8 cellular contexts compared by ENCODE assay signal in the genomic region with DNA sequence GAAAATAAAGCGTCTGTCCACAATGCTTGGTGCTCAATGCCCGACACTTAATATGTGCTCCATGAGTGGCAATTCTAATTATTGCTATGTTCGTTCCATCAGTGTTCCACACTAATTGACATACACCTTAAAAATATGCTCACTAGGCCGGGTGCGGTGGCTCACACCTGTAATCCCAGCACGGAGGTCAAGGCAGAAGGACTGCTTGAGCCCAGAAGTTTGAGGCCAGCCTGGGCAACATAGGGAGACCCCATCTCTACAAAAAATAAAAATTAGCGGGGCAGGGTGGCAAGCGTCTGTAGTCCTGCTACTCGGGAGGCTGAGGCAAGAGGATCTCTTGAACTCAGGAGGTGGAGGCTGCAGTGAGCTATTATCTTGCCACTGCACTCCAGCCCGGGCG. TPM values are rescaled to one million over a fixed set of nuclear protein-coding genes. Genes with fewer than 3 reads are reported as not detected.
DNase-seq lines count a peak whose midpoint lies in the region; ATAC-seq, FAIRE-seq and TF ChIP-seq lines count a peak whose summit lies in the region.

No MANE protein-coding gene starts in this region.

- peak in 1 of 3 donors; percentile 45 for DNase-seq in Peyer's patch
- no peak for DNase-seq in epithelial cell of esophagus (ENCODE audit: low read depth)
- no peak for DNase-seq in psoas muscle
- DNase-seq in GM12892 (ENCODE audit: insufficient read length): no peak
- no peak for DNase-seq in NCI-H446 (lab: John Stamatoyannopoulos, UW)
- no peak for DNase-seq in mucosa of gallbladder (ENCODE audit: low spot score)
- no peak for DNase-seq in NCI-H2171 treated with DMSO at 0.1 percent for 48 hours (lab: John Stamatoyannopoulos, UW)

- WGBS in psoas muscle, 3 donors: 85 to 93% (median 87%) methylated on average over 11 of the region's 11 CpGs

- no peaks in the 10 kb centered on the region for H3K9me3 ChIP-seq in DOHH2 (ENCODE audit: control insufficient read depth, insufficient read depth, low read length)
- H3K9me3 ChIP-seq in Peyer's patch: no peaks in the 10 kb centered on the region
- no peaks in the 10 kb centered on the region for H3K9me3 ChIP-seq in psoas muscle

- TF ChIP-seq CTCF in DOHH2 (IDR thresholded peaks at IDR 0.05; ENCODE audit: low read depth, low read length, poor library complexity, severe bottlenecking): no peak
- no peak for TF ChIP-seq CTCF in Peyer's patch (IDR thresholded peaks at IDR 0.05)
- no peak for TF ChIP-seq CTCF in epithelial cell of esophagus (IDR thresholded peaks at IDR 0.05; ENCODE audit: insufficient read depth, low read depth, low read length, missing control alignments)
- no peak for TF ChIP-seq CTCF in psoas muscle (IDR thresholded peaks at IDR 0.05)

- H3K4me1 ChIP-seq in DOHH2 (ENCODE audit: control insufficient read depth, low read length): peaks cover 32% of the 10 kb centered on the region
- peaks cover 0 to 20% (median 2%) of the 10 kb centered on the region in 4 donors for H3K4me1 ChIP-seq in Peyer's patch
- H3K4me1 ChIP-seq in psoas muscle: peaks cover 14% of the 10 kb centered on the region

- H3K4me3 ChIP-seq in DOHH2 (ENCODE audit: low read length) (peak overlapping the region; percentile 100), Peyer's patch (peak overlapping the region; percentile 89 to 99 (median 94)), epithelial cell of esophagus (ENCODE audit: low read length) (peak overlapping the region; percentile 55), psoas muscle (peak overlapping the region; percentile 87)

- no peaks in the 10 kb centered on the region for H3F3A ChIP-seq in DOHH2 (ENCODE audit: control insufficient read depth, insufficient read depth)

- no peak for FAIRE-seq in GM12892 (lab: Jason Lieb, UNC)

- H3K36me3 ChIP-seq in DOHH2 (ENCODE audit: control insufficient read depth, low read length) (peaks cover 4% of the 10 kb centered on the region; the same call in 1 of the 2 replicates), Peyer's patch (no peaks in the 10 kb centered on the region), psoas muscle (ENCODE audit: insufficient read depth in 1 of 2, low read depth in 1 of 2) (no peaks in the 10 kb centered on the region)

- H3K27ac ChIP-seq in DOHH2 (ENCODE audit: low read depth, low read length) (no peak overlapping the region; the same call in 1 of the 2 replicates), Peyer's patch (peak overlapping the region in 3 of 4 donors; percentile 85 to 94 (median 91)), psoas muscle (peak overlapping the region; percentile 92)

- H3K4me2 ChIP-seq in DOHH2 (ENCODE audit: low read length): peak overlapping the region; percentile 99

- peaks cover 40% of the 10 kb centered on the region for H3K79me2 ChIP-seq in DOHH2 (ENCODE audit: control insufficient read depth, low read length)

- H4K20me1 ChIP-seq in DOHH2 (ENCODE audit: control insufficient read depth, insufficient read depth, low read depth, low read length): peaks cover 11% of the 10 kb centered on the region

- TF ChIP-seq POLR2A in Peyer's patch (IDR thresholded peaks at IDR 0.05) (no peak), GM12892 (IDR thresholded peaks at IDR 0.05; ENCODE audit: low read depth, low read length) (no peak)

- no peak for ATAC-seq in psoas muscle

- H3K9me2 ChIP-seq in DOHH2 (replicated peaks; ENCODE audit: control insufficient read depth, low read length): no peaks in the 10 kb centered on the region

- intact Hi-C loops in psoas muscle (cut with DNase I): loop anchor here (5.0 to 10.0 kb wide), 2 partner anchors 101 to 438 kb away; no protein-coding TSS in a partner anchor

- H3K27me3 ChIP-seq in DOHH2 (ENCODE audit: control insufficient read depth, low read length) (no peaks in the 10 kb centered on the region), Peyer's patch (no peaks in the 10 kb centered on the region), psoas muscle (ENCODE audit: insufficient read depth in 3 of 3, low read length in 2 of 3) (no peaks in the 10 kb centered on the region)

RNA-seq across cellular contexts. Expression of a gene that starts 0.6 kb away (rescaled TPM):
- 100 to 1,000 TPM in 1 of 4 donors, 10 to 100 TPM in 3; 49.9 to 118 (median 87.3) TPM for total RNA-seq in Peyer's patch
- total RNA-seq in psoas muscle: 10 to 100 TPM; 14.6 to 22.8 (median 18.4) TPM
- 10 to 100 TPM in 1 of 3 donors, 1 to 10 TPM in 2; 2.1 to 12.0 (median 5.0) TPM for polyA plus RNA-seq in psoas muscle
- 21.9 TPM for polyA plus RNA-seq in GM12892 (2012; ENCODE audit: missing spikeins)
- 49.1 TPM for total RNA-seq in mucosa of gallbladder

RNA-seq across cellular contexts. Expression of a gene that starts 26.5 kb away (rescaled TPM):
- total RNA-seq in Peyer's patch: 1,000 to 10,000 TPM in 1 of 4 donors, 100 to 1,000 TPM in 3; 448 to 1,258 (median 570) TPM
- 100 to 1,000 TPM; 743 to 889 (median 828) TPM for total RNA-seq in psoas muscle
- 1,000 to 10,000 TPM; 1,575 to 1,983 (median 1,717) TPM for polyA plus RNA-seq in psoas muscle
- polyA plus RNA-seq in GM12892 (2012; ENCODE audit: missing spikeins): 4,639 TPM
- 769 TPM for total RNA-seq in mucosa of gallbladder

RNA-seq across cellular contexts. Expression of a gene that starts 35.9 kb away (rescaled TPM):
- 100 to 1,000 TPM in 1 of 4 donors, 10 to 100 TPM in 3; 34.5 to 128 (median 40.5) TPM for total RNA-seq in Peyer's patch
- total RNA-seq in psoas muscle: 100 to 1,000 TPM; 172 to 192 (median 185) TPM
- polyA plus RNA-seq in psoas muscle: 100 to 1,000 TPM in 1 of 3 donors, 10 to 100 TPM in 2; 43.8 to 138 (median 46.2) TPM
- 36.7 TPM for polyA plus RNA-seq in GM12892 (2012; ENCODE audit: missing spikeins)
- 96.8 TPM for total RNA-seq in mucosa of gallbladder
